Comparison of ENCODE assay signal across 12 cellular contexts in genomic region chr12:117470804-117471203, GRCh38.
DNase-seq lines count a peak whose midpoint lies in the region; ATAC-seq, FAIRE-seq and TF ChIP-seq lines count a peak whose summit lies in the region.
"Had no signal": no experiment of that assay in that cellular context is flagged by ENCODE, and none has a peak within 500 bp of the region (broad histone marks: within the 10 kb centered on the region; RNA-seq: fewer than 3 reads in every experiment).

No MANE protein-coding gene starts in this region.

- in situ Hi-C loops in GM13976 (cut with MboI; ENCODE audit: low sequenced_read_pairs, unreplicated experiment) = no loop called here

- H3K4me1 ChIP-seq in astrocyte (ENCODE audit: insufficient read depth, low read length) = no peaks in the 10 kb centered on the region
- H3K4me1 ChIP-seq in liver (ENCODE audit: control insufficient read depth in 4 of 4, insufficient read depth in 4 of 4, low read length in 3 of 4) = peaks cover 3 to 14% (median 7%) of the 10 kb centered on the region in 4 donors

- H4K20me1 ChIP-seq in astrocyte (ENCODE audit: insufficient read depth, low read length) = no peaks in the 10 kb centered on the region

- peaks cover 2% of the 10 kb centered on the region for H3K9me3 Mint-ChIP-seq in astrocyte (ENCODE audit: unreplicated experiment)
- H3K9me3 Mint-ChIP-seq in naive thymus-derived CD8-positive, alpha-beta T cell = peaks cover 0 to 11% (median 4%) of the 10 kb centered on the region in 9 donors

- H3K9ac ChIP-seq in astrocyte (ENCODE audit: low read length) (no peak overlapping the region), liver (ENCODE audit: low read depth in 1 of 2, low read length in 2 of 2) (no peak overlapping the region)

- H3K9me3 ChIP-seq in astrocyte (ENCODE audit: insufficient read depth, low read depth, low read length) = no peaks in the 10 kb centered on the region
- peaks cover 0 to 2% (median 0%) of the 10 kb centered on the region in 4 donors for H3K9me3 ChIP-seq in liver (ENCODE audit: control insufficient read depth in 4 of 4, low read length in 3 of 4)
- H3K9me3 ChIP-seq in T-helper 17 cell (ENCODE audit: control insufficient read depth, low read length, poor library complexity, severe bottlenecking) = peaks cover 4% of the 10 kb centered on the region

- ATAC-seq in naive thymus-derived CD8-positive, alpha-beta T cell = no peak
- ATAC-seq in T-helper 17 cell = no peak
- ATAC-seq: natural killer cell treated with Interleukin-12 subunit alpha and Interleukin-12 subunit beta and Interleukin-15 and Interleukin-18, amount 100 ng/mL, for 72 hours; stimulated activated naive CD8-positive, alpha-beta T cell treated with anti-CD3 and anti-CD28 coated beads, Interleukin-15, amount 100 ng/mL, for 72 hours had no signal

- H2AFZ ChIP-seq in astrocyte (ENCODE audit: low read depth, low read length) = no peak overlapping the region

- peak; percentile 65 for TF ChIP-seq CTCF in C4-2B (conservative IDR thresholded peaks at IDR 0.05)
- peak; percentile 60 for TF ChIP-seq CTCF in HFF-Myc (IDR thresholded peaks at IDR 0.05; ENCODE audit: low read depth, low read length, missing control alignments)
- peak; percentile 21 for TF ChIP-seq CTCF in astrocyte (IDR thresholded peaks at IDR 0.05; ENCODE audit: insufficient read depth, low read depth, low read length)
- peak; percentile 34 for TF ChIP-seq CTCF in liver (IDR thresholded peaks at IDR 0.05; ENCODE audit: low read depth, low read length, missing input control)
- no peak for TF ChIP-seq CTCF in GM13976 (IDR thresholded peaks at IDR 0.05; ENCODE audit: borderline replicate concordance, control extremely low read depth, extremely low read depth, insufficient read depth, missing control alignments)

- 63% methylated on average over 2 of the region's 2 CpGs for WGBS in liver

- no peaks in the 10 kb centered on the region for H3K36me3 Mint-ChIP-seq in astrocyte (ENCODE audit: low read depth, unreplicated experiment)
- peaks cover 0 to 3% (median 0%) of the 10 kb centered on the region in 3 donors for H3K36me3 Mint-ChIP-seq in naive thymus-derived CD8-positive, alpha-beta T cell
- no peaks in the 10 kb centered on the region for H3K36me3 Mint-ChIP-seq in T-helper 17 cell (ENCODE audit: low read depth)
- H3K36me3 Mint-ChIP-seq: natural killer cell treated with Interleukin-12 subunit alpha and Interleukin-12 subunit beta and Interleukin-15 and Interleukin-18, amount 100 ng/mL, for 72 hours had no signal

- no peak overlapping the region for H3K4me3 ChIP-seq in HFF-Myc (replicated peaks; ENCODE audit: low read depth, low read length)
- no peak overlapping the region for H3K4me3 ChIP-seq in astrocyte (ENCODE audit: insufficient read depth, low read depth, low read length)
- no peak overlapping the region for H3K4me3 ChIP-seq in liver (ENCODE audit: low read depth in 1 of 3, low read length in 3 of 3)

- no peak for TF ChIP-seq RAD21 in liver (IDR thresholded peaks at IDR 0.05)

- no peak overlapping the region for H3K27ac Mint-ChIP-seq in astrocyte (ENCODE audit: unreplicated experiment)
- H3K27ac Mint-ChIP-seq in naive thymus-derived CD8-positive, alpha-beta T cell = no peak overlapping the region
- no peak overlapping the region for H3K27ac Mint-ChIP-seq in T-helper 17 cell
- H3K27ac Mint-ChIP-seq: natural killer cell treated with Interleukin-12 subunit alpha and Interleukin-12 subunit beta and Interleukin-15 and Interleukin-18, amount 100 ng/mL, for 72 hours; stimulated activated naive CD8-positive, alpha-beta T cell treated with anti-CD3 and anti-CD28 coated beads, Interleukin-15, amount 100 ng/mL, for 72 hours had no signal

- no peak overlapping the region for H3K4me2 ChIP-seq in astrocyte (ENCODE audit: low read length)

- H3K27me3 ChIP-seq in astrocyte (ENCODE audit: insufficient read depth, low read length) (peaks cover 2% of the 10 kb centered on the region), liver (ENCODE audit: control insufficient read depth in 4 of 4, insufficient read depth in 4 of 4, low read length in 3 of 4) (no peaks in the 10 kb centered on the region)

- no peak overlapping the region for H3K27ac ChIP-seq in C4-2B
- no peak overlapping the region for H3K27ac ChIP-seq in astrocyte (ENCODE audit: low read depth, low read length)
- no peak overlapping the region for H3K27ac ChIP-seq in liver (ENCODE audit: low read depth in 1 of 2, low read length in 2 of 2)

- peaks cover 2% of the 10 kb centered on the region for H3K4me1 Mint-ChIP-seq in astrocyte (ENCODE audit: low read depth, unreplicated experiment)
- H3K4me1 Mint-ChIP-seq in naive thymus-derived CD8-positive, alpha-beta T cell = no peaks in the 10 kb centered on the region
- H3K4me1 Mint-ChIP-seq in T-helper 17 cell = no peaks in the 10 kb centered on the region
- H3K4me1 Mint-ChIP-seq: stimulated activated naive CD8-positive, alpha-beta T cell treated with anti-CD3 and anti-CD28 coated beads, Interleukin-15, amount 100 ng/mL, for 72 hours had no signal

- FAIRE-seq in astrocyte (lab: Jason Lieb, UNC) = no peak

- H3K27me3 Mint-ChIP-seq in astrocyte (ENCODE audit: low read depth, unreplicated experiment) (no peaks in the 10 kb centered on the region), T-helper 17 cell (no peaks in the 10 kb centered on the region)
- peaks cover 4 to 17% (median 5%) of the 10 kb centered on the region in 5 donors for H3K27me3 Mint-ChIP-seq in naive thymus-derived CD8-positive, alpha-beta T cell

- H3K36me3 ChIP-seq in astrocyte (ENCODE audit: insufficient read depth, low read length) = no peaks in the 10 kb centered on the region
- no peaks in the 10 kb centered on the region for H3K36me3 ChIP-seq in liver (ENCODE audit: control insufficient read depth in 4 of 4, insufficient read depth in 3 of 4, low read depth in 1 of 4, low read length in 3 of 4)

- no peak overlapping the region for H3K4me3 Mint-ChIP-seq in astrocyte (ENCODE audit: unreplicated experiment)
- H3K4me3 Mint-ChIP-seq in naive thymus-derived CD8-positive, alpha-beta T cell = no peak overlapping the region
- H3K4me3 Mint-ChIP-seq in T-helper 17 cell = no peak overlapping the region
- H3K4me3 Mint-ChIP-seq: natural killer cell treated with Interleukin-12 subunit alpha and Interleukin-12 subunit beta and Interleukin-15 and Interleukin-18, amount 100 ng/mL, for 72 hours; stimulated activated naive CD8-positive, alpha-beta T cell treated with anti-CD3 and anti-CD28 coated beads, Interleukin-15, amount 100 ng/mL, for 72 hours had no signal

- POLR2A ChIA-PET in naive thymus-derived CD8-positive, alpha-beta T cell (lab: Charles Lee) = no interaction called here

- no peaks in the 10 kb centered on the region for H3K79me2 ChIP-seq in astrocyte (ENCODE audit: insufficient read depth, low read length)

- DNase-seq in HFF-Myc (ENCODE audit: extremely low read depth, low read depth) (no peak), astrocyte (ENCODE audit: low read depth) (no peak), T-helper 17 cell (no peak), UCSD-AML1 (lab: John Stamatoyannopoulos, UW; ENCODE audit: unreplicated experiment) (no peak), GM13976 (ENCODE audit: low spot score) (no peak)
- no peak for DNase-seq in naive thymus-derived CD8-positive, alpha-beta T cell
- DNase-seq: KG1; NCI-H510A treated with DMSO at 0.1 percent for 48 hours; stimulated activated naive CD8-positive, alpha-beta T cell treated with anti-CD3 and anti-CD28 coated beads, Interleukin-15, amount 100 ng/mL, for 72 hours had no signal

TF ChIP-seq in liver, 16 proteins besides CTCF, POLR2A, EP300 and RAD21 (continues in another document):
- TF ChIP-seq YY1 (IDR thresholded peaks at IDR 0.05) (no peak), RXRA (IDR thresholded peaks at IDR 0.05) (no peak), FOXA2 (IDR thresholded peaks at IDR 0.05) (no peak), ATF3 (IDR thresholded peaks at IDR 0.05) (no peak), SP1 (IDR thresholded peaks at IDR 0.05) (no peak), JUND (IDR thresholded peaks at IDR 0.05) (no peak), FOXA1 (IDR thresholded peaks at IDR 0.05) (no peak), HNF4G (IDR thresholded peaks at IDR 0.05) (no peak), REST (IDR thresholded peaks at IDR 0.05) (no peak), TAF1 (conservative IDR thresholded peaks at IDR 0.05) (no peak), HNF4A (conservative IDR thresholded peaks at IDR 0.05) (no peak)
